Comparison of ENCODE assay signal across 11 cellular contexts in the genomic region with DNA sequence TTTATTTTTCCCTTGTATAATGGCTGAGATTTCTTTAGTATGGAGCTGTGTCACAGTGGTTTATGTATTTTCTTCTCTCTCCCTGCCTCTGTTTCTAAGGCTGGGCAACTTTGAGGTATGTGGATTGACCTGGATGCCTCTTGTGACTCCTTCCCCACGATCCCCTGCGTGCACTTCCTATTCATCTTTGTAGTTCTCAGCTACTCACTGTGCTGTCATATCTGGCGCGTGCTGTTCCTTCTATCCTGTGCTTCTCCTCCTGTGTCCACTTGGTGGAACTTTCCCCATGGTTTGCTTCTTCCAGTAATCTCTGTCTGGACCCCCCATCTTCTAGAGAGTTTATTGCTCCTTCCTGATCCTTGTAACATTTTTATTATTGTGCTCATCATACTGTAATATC.
DNase-seq lines count a peak whose midpoint lies in the region; ATAC-seq and TF ChIP-seq lines count a peak whose summit lies in the region.
"Had no signal": no experiment of that assay in that cellular context is flagged by ENCODE, and none has a peak within 500 bp of the region (broad histone marks: within the 10 kb centered on the region; RNA-seq: fewer than 3 reads in every experiment).

No MANE protein-coding gene starts in this region.

- H3K23ac ChIP-seq in mesenchymal stem cell (ENCODE audit: low read length in 2 of 2), result no peak overlapping the region

- H3K27me3 Mint-ChIP-seq in CD4-positive, alpha-beta memory T cell, result no peaks in the 10 kb centered on the region

- no peaks in the 10 kb centered on the region for H3K36me3 ChIP-seq in CD4-positive, alpha-beta memory T cell (ENCODE audit: insufficient read depth, low read length)
- H3K36me3 ChIP-seq in mammary epithelial cell (ENCODE audit: insufficient read depth, low read length), result no peaks in the 10 kb centered on the region
- no peaks in the 10 kb centered on the region for H3K36me3 ChIP-seq in mesenchymal stem cell (ENCODE audit: control insufficient read depth in 1 of 2, insufficient read depth in 2 of 2, low read depth in 1 of 2, low read length in 2 of 2)

- H3K4me3 ChIP-seq in CD4-positive, alpha-beta memory T cell (ENCODE audit: low read length in 2 of 2), result no peak overlapping the region
- no peak overlapping the region for H3K4me3 ChIP-seq in mammary epithelial cell (replicated peaks in 1 of 3; ENCODE audit: insufficient read depth in 1 of 3, low read depth in 2 of 3, low read length in 3 of 3)
- H3K4me3 ChIP-seq in mesenchymal stem cell (ENCODE audit: insufficient read depth in 1 of 2, low read depth in 1 of 2, low read length in 2 of 2), result no peak overlapping the region

- no peak overlapping the region for H3K27ac ChIP-seq in CD4-positive, alpha-beta memory T cell (ENCODE audit: low read depth, low read length)
- H3K27ac ChIP-seq in mammary epithelial cell (ENCODE audit: insufficient read depth, low read depth, low read length) (no peak overlapping the region), mesenchymal stem cell (ENCODE audit: low read length, poor library complexity, severe bottlenecking) (peak overlapping the region; percentile 82)

- no peaks in the 10 kb centered on the region for H4K20me1 ChIP-seq in mammary epithelial cell (ENCODE audit: insufficient read depth, low read length)

- no peak overlapping the region for H2BK5ac ChIP-seq in mesenchymal stem cell (ENCODE audit: low read depth, low read length, poor library complexity, severe bottlenecking)

- H3K14ac ChIP-seq in mesenchymal stem cell (ENCODE audit: low read length in 2 of 2), result peak overlapping the region in 1 of 2 experiments; percentile 8

- WGBS in mammary epithelial cell (ENCODE audit: low coverage, missing lambda C conversion rate), result 89% methylated on average over 4 of the region's 4 CpGs
- 34% methylated on average over 4 of the region's 4 CpGs for WGBS in mesenchymal stem cell

- H3K4me1 ChIP-seq in CD4-positive, alpha-beta memory T cell (ENCODE audit: insufficient read depth, low read length), result peaks cover 73% of the 10 kb centered on the region
- H3K4me1 ChIP-seq in mammary epithelial cell (ENCODE audit: insufficient read depth, low read length) (peaks cover 70% of the 10 kb centered on the region), mesenchymal stem cell (ENCODE audit: control insufficient read depth, insufficient read depth, low read depth, low read length) (peaks cover 19% of the 10 kb centered on the region)

- no peak overlapping the region for H2AFZ ChIP-seq in mammary epithelial cell (ENCODE audit: low read depth, low read length)
- H2AFZ ChIP-seq in mesenchymal stem cell (ENCODE audit: low read depth, low read length), result no peak overlapping the region

- H3K79me1 ChIP-seq in mesenchymal stem cell (replicated peaks; ENCODE audit: low read length, poor library complexity, severe bottlenecking), result peaks cover 8% of the 10 kb centered on the region

- CTCF ChIA-PET in CD4-positive, alpha-beta memory T cell (lab: Charles Lee; ENCODE audit: partially characterized antibody), result interaction anchor here (0.6 to 1.2 kb wide), 2 partner anchors 65 to 178 kb away, joined by 3 read pairs; no protein-coding TSS in a partner anchor
- CTCF ChIA-PET in mammary epithelial cell (lab: Charles Lee; ENCODE audit: low non-redundant PET), result interaction anchor here (0.6 kb wide), 1 partner anchor 145 kb away, joined by 11 read pairs; no protein-coding TSS in a partner anchor

- H2BK120ac ChIP-seq in mesenchymal stem cell (ENCODE audit: low read depth, low read length), result no peak overlapping the region

- H3K4me1 Mint-ChIP-seq in CD4-positive, alpha-beta memory T cell, result peaks cover 69 to 97% (median 81%) of the 10 kb centered on the region in 4 donors

- H3K27ac Mint-ChIP-seq in CD4-positive, alpha-beta memory T cell, result peak overlapping the region in 6 of 7 donors; percentile 4 to 95 (median 60)

- no peaks in the 10 kb centered on the region for H3K9me3 ChIP-seq in CD4-positive, alpha-beta memory T cell (ENCODE audit: control insufficient read depth in 1 of 2, low read length in 2 of 2)
- H3K9me3 ChIP-seq in mammary epithelial cell (replicated peaks; ENCODE audit: insufficient read depth, low read length), result no peaks in the 10 kb centered on the region
- H3K9me3 ChIP-seq in mesenchymal stem cell (ENCODE audit: control insufficient read depth, low read length), result no peaks in the 10 kb centered on the region

- no peaks in the 10 kb centered on the region for H3K27me3 ChIP-seq in CD4-positive, alpha-beta memory T cell (ENCODE audit: insufficient read depth, low read length)
- H3K27me3 ChIP-seq in mammary epithelial cell (ENCODE audit: insufficient read depth, low read length) (no peaks in the 10 kb centered on the region), mesenchymal stem cell (ENCODE audit: control insufficient read depth in 1 of 2, insufficient read depth in 1 of 2, low read length in 2 of 2) (no peaks in the 10 kb centered on the region)

- no peak for ATAC-seq in HG03025 (IDR thresholded peaks at IDR 0.05; ENCODE audit: low FRiP score, unreplicated experiment)

- no peak overlapping the region for H4K91ac ChIP-seq in mesenchymal stem cell (ENCODE audit: low read length)

- peak overlapping the region in 4 of 8 donors; percentile 1 to 44 (median 34) for H3K4me3 Mint-ChIP-seq in CD4-positive, alpha-beta memory T cell

- no peaks in the 10 kb centered on the region for H3K9me3 Mint-ChIP-seq in CD4-positive, alpha-beta memory T cell

- no peak overlapping the region for H2BK15ac ChIP-seq in mesenchymal stem cell (ENCODE audit: low read depth, poor library complexity, severe bottlenecking)

- H3K36me3 Mint-ChIP-seq in CD4-positive, alpha-beta memory T cell, result no peaks in the 10 kb centered on the region

- in situ Hi-C loops in mammary epithelial cell (cut with MboI; ENCODE audit: low sequenced_read_pairs in 2 of 2), result loop anchor here in 1 of 2 donors (25.0 kb wide), 1 partner anchor 165 kb away; no protein-coding TSS in a partner anchor

- dilution Hi-C loops in mammary epithelial cell (cut with HindIII; ENCODE audit: low sequenced_read_pairs), result no loop called here

- H2BK12ac ChIP-seq in mesenchymal stem cell (ENCODE audit: low read length in 2 of 2), result no peak overlapping the region

- no peak overlapping the region for H4K8ac ChIP-seq in mesenchymal stem cell (ENCODE audit: low read length)

- intact Hi-C loops in CD4-positive, alpha-beta memory T cell (cut with micrococcal nuclease), result no loop called here
- intact Hi-C loops in mammary epithelial cell (cut with micrococcal nuclease), result loop anchor here (5.0 kb wide), 1 partner anchor 60 kb away; no protein-coding TSS in a partner anchor

- H3K4me2 ChIP-seq in mammary epithelial cell (ENCODE audit: insufficient read depth, low read depth, low read length) (peak overlapping the region; percentile 0), mesenchymal stem cell (ENCODE audit: low read length, poor library complexity, severe bottlenecking) (no peak overlapping the region)

- no peak overlapping the region for H3K18ac ChIP-seq in mesenchymal stem cell (ENCODE audit: low read depth in 1 of 2, low read length in 2 of 2)

- DNase-seq in CD4-positive, alpha-beta memory T cell, result no peak
- peak; percentile 63 for DNase-seq in HT1080 (ENCODE audit: low read depth)
- DNase-seq in mammary epithelial cell, result peak; percentile 83
- peak; percentile 69 for DNase-seq in mesenchymal stem cell
- DNase-seq in NCI-H345 (lab: John Stamatoyannopoulos, UW), result no peak
- no peak for DNase-seq in NCI-H510A treated with DMSO at 0.1 percent for 48 hours (lab: John Stamatoyannopoulos, UW)
- no peak for DNase-seq in DMS153 treated with DMSO at 0.1 percent for 48 hours (lab: John Stamatoyannopoulos, UW; ENCODE audit: unreplicated experiment)
- DNase-seq: hippocampal formation; NCI-H1105 treated with DMSO at 0.1 percent for 48 hours; stimulated activated CD8-positive, alpha-beta memory T cell treated with anti-CD3 and anti-CD28 coated beads, Interleukin-4, amount 100 ng/mL, for 48 hours had no signal

- H3K9ac ChIP-seq in mammary epithelial cell (ENCODE audit: insufficient read depth, low read length), result no peak overlapping the region
- no peak overlapping the region for H3K9ac ChIP-seq in mesenchymal stem cell (ENCODE audit: low read length)

- TF ChIP-seq CTCF in mammary epithelial cell (conservative IDR thresholded peaks at IDR 0.05 in 1 of 2, IDR thresholded peaks at IDR 0.05 in 1 of 2; ENCODE audit: extremely low read depth in 1 of 2, insufficient read depth in 1 of 2, low read depth in 1 of 2, low read length in 2 of 2), result no peak

- BruUV-seq in mammary epithelial cell (replicated peaks; lab: Mats Ljungman, UMichigan), result no TSS peak

- H3K4ac ChIP-seq in mesenchymal stem cell (ENCODE audit: low read depth in 1 of 2, low read length in 2 of 2), result peak overlapping the region in 1 of 2 experiments; percentile 2

- POLR2A ChIA-PET in CD4-positive, alpha-beta memory T cell (lab: Charles Lee; ENCODE audit: partially characterized antibody), result no interaction called here

- H2AK5ac ChIP-seq in mesenchymal stem cell (ENCODE audit: low read length, severe bottlenecking), result no peak overlapping the region

- H3K79me2 ChIP-seq in mammary epithelial cell (ENCODE audit: insufficient read depth, low read length), result peaks cover 99% of the 10 kb centered on the region

Comparison
In these comparisons a context has a peak if more than half of its experiments do, and no peak if none do; other contexts are left out.
1. DNase-seq: peak in HT1080 (single experiment), mammary epithelial cell (single experiment) and mesenchymal stem cell (single experiment); none in CD4-positive, alpha-beta memory T cell (0 of 5), NCI-H345 (single experiment), NCI-H510A treated with DMSO at 0.1 percent for 48 hours (single experiment) and DMS153 treated with DMSO at 0.1 percent for 48 hours (single experiment).